Comparison of ENCODE assay signal across 11 cellular contexts in genomic region chr11:119103793-119104192, GRCh38. TPM values are rescaled to one million over a fixed set of nuclear protein-coding genes. Genes with fewer than 3 reads are reported as not detected.
DNase-seq lines count a peak whose midpoint lies in the region; ATAC-seq and TF ChIP-seq lines count a peak whose summit lies in the region.
"Had no signal": no experiment of that assay in that cellular context is flagged by ENCODE, and none has a peak within 500 bp of the region (broad histone marks: within the 10 kb centered on the region; RNA-seq: fewer than 3 reads in every experiment).

No MANE protein-coding gene starts in this region.

- H3K27me3 Mint-ChIP-seq in activated T-cell treated with anti-CD3 and anti-CD28 coated beads, Interleukin-2, amount 50 U/mL, for 4 hours (ENCODE audit: low read depth) = no peaks in the 10 kb centered on the region
- H3K27me3 Mint-ChIP-seq in activated naive CD8-positive, alpha-beta T cell treated with anti-CD3 and anti-CD28 coated beads, Interleukin-2, amount 10 ng/mL, durations not matched to agents 7 days and 5 days = no peaks in the 10 kb centered on the region

- POLR2A ChIA-PET in activated naive CD8-positive, alpha-beta T cell treated with anti-CD3 and anti-CD28 coated beads, Interleukin-2, amount 10 ng/mL, durations not matched to agents 7 days and 5 days (lab: Charles Lee) = no interaction called here

- H3K36me3 Mint-ChIP-seq in activated T-cell treated with anti-CD3 and anti-CD28 coated beads, Interleukin-2, amount 50 U/mL, for 4 hours (ENCODE audit: insufficient read depth) = peaks cover 2% of the 10 kb centered on the region
- H3K36me3 Mint-ChIP-seq in activated naive CD8-positive, alpha-beta T cell treated with anti-CD3 and anti-CD28 coated beads, Interleukin-2, amount 10 ng/mL, durations not matched to agents 7 days and 5 days = peaks cover 4% of the 10 kb centered on the region

- H3K4me1 ChIP-seq in spleen = peaks cover 33 to 74% (median 54%) of the 10 kb centered on the region in 6 donors

- no peaks in the 10 kb centered on the region for H3K27me3 ChIP-seq in spleen (replicated peaks in 1 of 7)

- WGBS in spleen, 5 donors = 60 to 69% (median 66%) methylated on average over 4 of the region's 4 CpGs

- H3K4me3 Mint-ChIP-seq in activated T-cell treated with anti-CD3 and anti-CD28 coated beads, Interleukin-2, amount 50 U/mL, for 4 hours = peak overlapping the region; percentile 48
- H3K4me3 Mint-ChIP-seq in activated naive CD8-positive, alpha-beta T cell treated with anti-CD3 and anti-CD28 coated beads, Interleukin-2, amount 10 ng/mL, durations not matched to agents 7 days and 5 days = peak overlapping the region; percentile 57

- H3K27ac Mint-ChIP-seq in activated naive CD8-positive, alpha-beta T cell treated with anti-CD3 and anti-CD28 coated beads, Interleukin-2, amount 10 ng/mL, durations not matched to agents 7 days and 5 days = peak overlapping the region; percentile 73

- no peak for TF ChIP-seq CTCF in spleen (IDR thresholded peaks at IDR 0.05 in 8 of 11, conservative IDR thresholded peaks at IDR 0.05 in 3 of 11)

- H3K36me3 ChIP-seq in spleen = peaks cover 0 to 7% (median 0%) of the 10 kb centered on the region in 6 donors

- no peak overlapping the region for H3K4me3 ChIP-seq in spleen

- peaks cover 43% of the 10 kb centered on the region for H3K4me1 Mint-ChIP-seq in activated T-cell treated with anti-CD3 and anti-CD28 coated beads, Interleukin-2, amount 50 U/mL, for 4 hours (ENCODE audit: low read depth)
- H3K4me1 Mint-ChIP-seq in activated naive CD8-positive, alpha-beta T cell treated with anti-CD3 and anti-CD28 coated beads, Interleukin-2, amount 10 ng/mL, durations not matched to agents 7 days and 5 days = peaks cover 29% of the 10 kb centered on the region

- TF ChIP-seq POLR2A in spleen (IDR thresholded peaks at IDR 0.05) = no peak

- no peak for DNase-seq in activated T-cell treated with anti-CD3 and anti-CD28 coated beads, Interleukin-2, amount 50 U/mL, for 4 hours
- DNase-seq in activated T-cell treated with anti-CD3 and anti-CD28 coated beads for 4 hours (no peak), NCI-H2107 treated with DMSO at 0.1 percent for 48 hours (lab: John Stamatoyannopoulos, UW; ENCODE audit: unreplicated experiment) (peak; percentile 52), spleen (peak; percentile 12), dermis blood vessel endothelial cell (no peak), SHP77 (lab: John Stamatoyannopoulos, UW) (no peak)
- DNase-seq in activated naive CD8-positive, alpha-beta T cell treated with anti-CD3 and anti-CD28 coated beads, Interleukin-2, amount 10 ng/mL, durations not matched to agents 7 days and 5 days = no peak
- DNase-seq: activated CD4-positive, CD25-positive, alpha-beta regulatory T cell; NCI-H2029; psoas muscle had no signal

- intact Hi-C loops in spleen (cut with DNase I; ENCODE audit: low total_unique reads) = no loop called here

- peak overlapping the region in 2 of 8 donors; percentile 91 to 92 for H3K27ac ChIP-seq in spleen

- ATAC-seq in activated T-cell treated with anti-CD3 and anti-CD28 coated beads, Interleukin-2, amount 50 U/mL, for 4 hours = no peak
- no peak for ATAC-seq in activated naive CD8-positive, alpha-beta T cell treated with anti-CD3 and anti-CD28 coated beads, Interleukin-2, amount 10 ng/mL, durations not matched to agents 7 days and 5 days (ENCODE audit: low read depth)
- ATAC-seq in GM21619 (IDR thresholded peaks at IDR 0.05; ENCODE audit: unreplicated experiment) = no peak
- ATAC-seq: psoas muscle had no signal

- H3K9me3 Mint-ChIP-seq in activated T-cell treated with anti-CD3 and anti-CD28 coated beads, Interleukin-2, amount 50 U/mL, for 4 hours = no peaks in the 10 kb centered on the region
- no peaks in the 10 kb centered on the region for H3K9me3 Mint-ChIP-seq in activated naive CD8-positive, alpha-beta T cell treated with anti-CD3 and anti-CD28 coated beads, Interleukin-2, amount 10 ng/mL, durations not matched to agents 7 days and 5 days

- H3K9me3 ChIP-seq in spleen = no peaks in the 10 kb centered on the region
- H3K9me3 ChIP-seq: psoas muscle had no signal

RNA-seq across cellular contexts. Expression of gene DPAGT1, which starts 2.1 kb away (rescaled TPM):
- total RNA-seq in activated T-cell treated with anti-CD3 and anti-CD28 coated beads, Interleukin-2, amount 50 U/mL, for 4 hours = 10 to 100 TPM; 53.9 to 61.0 (median 60.9) TPM
- 10 to 100 TPM; 43.2 to 56.1 TPM for total RNA-seq in activated naive CD8-positive, alpha-beta T cell treated with anti-CD3 and anti-CD28 coated beads, Interleukin-2, amount 10 ng/mL, durations not matched to agents 7 days and 5 days
- total RNA-seq in spleen = 10 to 100 TPM; 27.7 to 58.9 (median 37.3) TPM
- polyA plus RNA-seq in spleen = 10 to 100 TPM; 20.7 to 28.9 (median 26.4) TPM
- total RNA-seq in dermis blood vessel endothelial cell = 21.3 and 50.6 TPM in 2 replicates

RNA-seq across cellular contexts. Expression of gene C2CD2L, which starts 3.4 kb away (rescaled TPM):
- total RNA-seq in activated T-cell treated with anti-CD3 and anti-CD28 coated beads, Interleukin-2, amount 50 U/mL, for 4 hours = 10 to 100 TPM; 22.0 to 24.7 (median 23.0) TPM
- total RNA-seq in activated naive CD8-positive, alpha-beta T cell treated with anti-CD3 and anti-CD28 coated beads, Interleukin-2, amount 10 ng/mL, durations not matched to agents 7 days and 5 days = 10 to 100 TPM; 32.2 to 32.6 TPM
- total RNA-seq in spleen (10 to 100 TPM; 15.2 to 19.6 (median 17.6) TPM), dermis blood vessel endothelial cell (2.2 and 5.6 TPM in 2 replicates)
- polyA plus RNA-seq in spleen = 10 to 100 TPM in 1 of 3 donors, 1 to 10 TPM in 2; 5.8 to 13.3 (median 9.8) TPM

RNA-seq across cellular contexts. Expression of gene HINFP, which starts 17.6 kb away (rescaled TPM):
- 10 to 100 TPM; 20.1 to 26.2 (median 21.1) TPM for total RNA-seq in activated T-cell treated with anti-CD3 and anti-CD28 coated beads, Interleukin-2, amount 50 U/mL, for 4 hours
- 10 to 100 TPM; 52.4 to 52.6 TPM for total RNA-seq in activated naive CD8-positive, alpha-beta T cell treated with anti-CD3 and anti-CD28 coated beads, Interleukin-2, amount 10 ng/mL, durations not matched to agents 7 days and 5 days
- 10 to 100 TPM; 30.4 to 40.7 (median 34.3) TPM for total RNA-seq in spleen
- polyA plus RNA-seq in spleen = 10 to 100 TPM; 12.8 to 19.6 (median 13.4) TPM
- total RNA-seq in dermis blood vessel endothelial cell = 14.8 and 19.2 TPM in 2 replicates

RNA-seq across cellular contexts. Expression of gene HMBS, which starts 19.1 kb away (rescaled TPM):
- 10 to 100 TPM; 43.7 to 64.7 (median 60.1) TPM for total RNA-seq in activated T-cell treated with anti-CD3 and anti-CD28 coated beads, Interleukin-2, amount 50 U/mL, for 4 hours
- 10 to 100 TPM; 18.0 to 18.8 TPM for total RNA-seq in activated naive CD8-positive, alpha-beta T cell treated with anti-CD3 and anti-CD28 coated beads, Interleukin-2, amount 10 ng/mL, durations not matched to agents 7 days and 5 days
- total RNA-seq in spleen (10 to 100 TPM in 6 of 7 donors, 1 to 10 TPM in 1; 7.4 to 42.6 (median 14.1) TPM), dermis blood vessel endothelial cell (3.4 and 11.2 TPM in 2 replicates)
- polyA plus RNA-seq in spleen = 10 to 100 TPM; 22.8 to 42.0 (median 23.3) TPM

RNA-seq across cellular contexts. Expression of gene VPS11, which starts 36.2 kb away (rescaled TPM):
- 10 to 100 TPM; 24.1 to 31.5 (median 30.0) TPM for total RNA-seq in activated T-cell treated with anti-CD3 and anti-CD28 coated beads, Interleukin-2, amount 50 U/mL, for 4 hours
- total RNA-seq in activated naive CD8-positive, alpha-beta T cell treated with anti-CD3 and anti-CD28 coated beads, Interleukin-2, amount 10 ng/mL, durations not matched to agents 7 days and 5 days = 10 to 100 TPM; 41.2 to 46.2 TPM
- 10 to 100 TPM; 30.1 to 48.7 (median 44.8) TPM for total RNA-seq in spleen
- 10 to 100 TPM; 41.8 to 66.7 (median 42.4) TPM for polyA plus RNA-seq in spleen
- 24.6 and 25.7 TPM in 2 replicates for total RNA-seq in dermis blood vessel endothelial cell

Comparison
In these comparisons a context has a peak if more than half of its experiments do, and no peak if none do; other contexts are left out.
1. DNase-seq: peak in NCI-H2107 treated with DMSO at 0.1 percent for 48 hours (single experiment) and spleen (single experiment); none in activated T-cell treated with anti-CD3 and anti-CD28 coated beads, Interleukin-2, amount 50 U/mL, for 4 hours (single experiment), activated T-cell treated with anti-CD3 and anti-CD28 coated beads for 4 hours (single experiment), activated naive CD8-positive, alpha-beta T cell treated with anti-CD3 and anti-CD28 coated beads, Interleukin-2, amount 10 ng/mL, durations not matched to agents 7 days and 5 days (single experiment), dermis blood vessel endothelial cell (single experiment) and SHP77 (0 of 2).